In the genomic region with DNA sequence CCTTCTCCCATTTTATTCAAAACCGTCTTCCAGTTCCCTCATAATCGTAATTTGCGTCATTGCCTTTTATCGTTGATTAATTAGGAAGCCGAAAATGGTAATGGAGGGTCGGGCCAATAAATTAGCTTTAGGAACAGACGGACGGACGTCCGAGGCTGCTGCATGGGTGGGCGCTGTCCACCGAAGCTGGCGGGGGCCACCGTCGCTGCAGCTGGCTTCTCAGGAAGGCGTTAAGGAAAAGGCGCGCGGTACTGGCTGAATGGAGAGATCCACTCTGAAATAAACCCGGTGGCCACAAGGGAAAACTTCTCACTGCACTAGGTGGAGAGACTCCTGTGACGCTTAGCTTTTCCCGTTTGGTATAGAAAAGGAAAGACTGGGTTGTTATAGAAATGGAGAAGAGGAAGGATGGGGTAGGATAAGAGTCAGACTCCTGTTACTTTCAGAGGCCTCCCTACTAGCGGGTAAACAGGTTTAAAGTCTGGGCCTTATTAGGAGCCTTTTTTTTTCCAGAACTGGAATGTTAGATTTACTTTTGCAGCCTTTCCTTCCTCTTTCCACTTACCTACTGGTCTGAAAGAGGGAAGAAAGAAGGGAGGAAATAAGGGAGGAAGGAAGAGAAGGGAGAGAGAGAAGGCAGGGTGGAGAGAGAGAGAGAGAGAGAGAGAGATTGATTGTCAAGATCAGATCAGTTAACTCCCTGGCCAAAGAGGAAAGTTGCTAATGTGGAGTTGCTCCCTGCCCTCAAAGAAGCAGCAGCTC, we compare ENCODE assay signal across 9 cellular contexts. TPM values are rescaled to one million over a fixed set of nuclear protein-coding genes. Genes with fewer than 3 reads are reported as not detected.
A peak's percentile ranks its signal among the peaks of the same experiment; 100 is the strongest.
DNase-seq lines count a peak whose midpoint lies in the region; ATAC-seq, FAIRE-seq and TF ChIP-seq lines count a peak whose summit lies in the region.
"Had no signal": no experiment of that assay in that cellular context is flagged by ENCODE, and none has a peak within 500 bp of the region (broad histone marks: within the 10 kb centered on the region; RNA-seq: fewer than 3 reads in every experiment).

No MANE protein-coding gene starts in this region.

- H3K4me1 ChIP-seq in adipocyte (ENCODE audit: control insufficient read depth, insufficient read depth, low read length): peaks cover 17% of the 10 kb centered on the region
- H3K4me1 ChIP-seq in keratinocyte (ENCODE audit: control insufficient read depth, extremely low read depth, insufficient read depth, low read length): peaks cover 33% of the 10 kb centered on the region

- H3K9me3 ChIP-seq in adipocyte (ENCODE audit: control insufficient read depth, low read length): no peaks in the 10 kb centered on the region
- H3K9me3 ChIP-seq in keratinocyte (ENCODE audit: control insufficient read depth, low read depth, low read length): no peaks in the 10 kb centered on the region

- dilution Hi-C loops in keratinocyte (cut with MboI; ENCODE audit: extremely low pct_ligation_motif_present, low sequenced_read_pairs): no loop called here

- H3K27me3 Mint-ChIP-seq in activated CD4-positive, alpha-beta T cell treated with anti-CD3 and anti-CD28 coated beads, Interleukin-2, amount 10 ng/mL, durations not matched to agents 7 days and 5 days: peaks cover 25% of the 10 kb centered on the region
- peaks cover 45% of the 10 kb centered on the region for H3K27me3 Mint-ChIP-seq in stimulated activated naive CD8-positive, alpha-beta T cell treated with anti-CD3 and anti-CD28 coated beads, Interleukin-15, amount 100 ng/mL, for 72 hours

- CTCF ChIA-PET in activated CD4-positive, alpha-beta T cell treated with anti-CD3 and anti-CD28 coated beads, Interleukin-2, amount 10 ng/mL, durations not matched to agents 7 days and 5 days (lab: Charles Lee): interaction anchor here (1.0 to 8.9 kb wide), 6 partner anchors 13 to 114 kb away, joined by 3 to 91 read pairs (median 18); no protein-coding TSS in a partner anchor

- peak overlapping the region; percentile 91 for H3K4me3 Mint-ChIP-seq in activated CD4-positive, alpha-beta T cell treated with anti-CD3 and anti-CD28 coated beads, Interleukin-2, amount 10 ng/mL, durations not matched to agents 7 days and 5 days
- peak overlapping the region; percentile 89 to 94 for H3K4me3 Mint-ChIP-seq in stimulated activated naive CD8-positive, alpha-beta T cell treated with anti-CD3 and anti-CD28 coated beads, Interleukin-15, amount 100 ng/mL, for 72 hours

- no peaks in the 10 kb centered on the region for H3K9me1 ChIP-seq in keratinocyte (ENCODE audit: control insufficient read depth, extremely low read depth, insufficient read depth, low read length)

- peak overlapping the region; percentile 79 for H3K4me2 ChIP-seq in keratinocyte (ENCODE audit: control insufficient read depth, extremely low read depth, insufficient read depth, low read depth, low read length)

- peaks cover 11% of the 10 kb centered on the region for H3K79me2 ChIP-seq in keratinocyte (ENCODE audit: control insufficient read depth, insufficient read depth, low read length)

- no peak for ATAC-seq in stimulated activated naive CD8-positive, alpha-beta T cell treated with anti-CD3 and anti-CD28 coated beads, Interleukin-15, amount 100 ng/mL, for 72 hours
- ATAC-seq in GM21825 (IDR thresholded peaks at IDR 0.05; ENCODE audit: unreplicated experiment): no peak

- no peak overlapping the region for H3K27ac ChIP-seq in keratinocyte (ENCODE audit: control insufficient read depth, insufficient read depth, low read length)

- H3K36me3 ChIP-seq in adipocyte (ENCODE audit: control insufficient read depth, insufficient read depth, low read length, severe bottlenecking) (no peaks in the 10 kb centered on the region), keratinocyte (ENCODE audit: control insufficient read depth in 2 of 2, extremely low read depth in 1 of 2, insufficient read depth in 2 of 2, low read length in 2 of 2) (peaks cover 0 to 4% of the 10 kb centered on the region in 2 experiments)

- no peak overlapping the region for H3K9ac ChIP-seq in adipocyte (ENCODE audit: low read length)
- no peak overlapping the region for H3K9ac ChIP-seq in keratinocyte (ENCODE audit: control insufficient read depth, extremely low read depth, insufficient read depth, low read length)

- H3K36me3 Mint-ChIP-seq in activated CD4-positive, alpha-beta T cell treated with anti-CD3 and anti-CD28 coated beads, Interleukin-2, amount 10 ng/mL, durations not matched to agents 7 days and 5 days (ENCODE audit: low read depth): peaks cover 8% of the 10 kb centered on the region

- H3K4me3 ChIP-seq in adipocyte (ENCODE audit: low read length) (peak overlapping the region; percentile 95), keratinocyte (ENCODE audit: control insufficient read depth in 2 of 3, extremely low read depth in 1 of 3, insufficient read depth in 2 of 3, low read depth in 1 of 3, low read length in 3 of 3) (peak overlapping the region in 2 of 3 experiments; percentile 92 to 100)

- TF ChIP-seq CTCF in keratinocyte (optimal IDR thresholded peaks at IDR 0.05 in 1 of 3, IDR thresholded peaks at IDR 0.05 in 1 of 3, conservative IDR thresholded peaks at IDR 0.05 in 1 of 3; ENCODE audit: extremely low read depth in 1 of 3, insufficient read depth in 2 of 3, low read length in 3 of 3): no peak

- peaks cover 47% of the 10 kb centered on the region for H3K4me1 Mint-ChIP-seq in activated CD4-positive, alpha-beta T cell treated with anti-CD3 and anti-CD28 coated beads, Interleukin-2, amount 10 ng/mL, durations not matched to agents 7 days and 5 days
- peaks cover 35% of the 10 kb centered on the region for H3K4me1 Mint-ChIP-seq in stimulated activated naive CD8-positive, alpha-beta T cell treated with anti-CD3 and anti-CD28 coated beads, Interleukin-15, amount 100 ng/mL, for 72 hours

- H3K27me3 ChIP-seq in adipocyte (replicated peaks; ENCODE audit: control insufficient read depth, insufficient read depth, low read length) (no peaks in the 10 kb centered on the region), keratinocyte (ENCODE audit: control insufficient read depth, extremely low read depth, insufficient read depth, low read length) (peaks cover 7% of the 10 kb centered on the region)

- no peaks in the 10 kb centered on the region for H3K9me3 Mint-ChIP-seq in activated CD4-positive, alpha-beta T cell treated with anti-CD3 and anti-CD28 coated beads, Interleukin-2, amount 10 ng/mL, durations not matched to agents 7 days and 5 days
- no peaks in the 10 kb centered on the region for H3K9me3 Mint-ChIP-seq in stimulated activated naive CD8-positive, alpha-beta T cell treated with anti-CD3 and anti-CD28 coated beads, Interleukin-15, amount 100 ng/mL, for 72 hours

- H3K27ac Mint-ChIP-seq in activated CD4-positive, alpha-beta T cell treated with anti-CD3 and anti-CD28 coated beads, Interleukin-2, amount 10 ng/mL, durations not matched to agents 7 days and 5 days: peak overlapping the region; percentile 97
- H3K27ac Mint-ChIP-seq in stimulated activated naive CD8-positive, alpha-beta T cell treated with anti-CD3 and anti-CD28 coated beads, Interleukin-15, amount 100 ng/mL, for 72 hours: no peak overlapping the region

- no peak for DNase-seq in activated CD4-positive, alpha-beta T cell treated with anti-CD3 and anti-CD28 coated beads, Interleukin-2, amount 10 ng/mL, durations not matched to agents 7 days and 5 days
- no peak for DNase-seq in activated CD4-positive, alpha-beta T cell treated with anti-CD3 and anti-CD28 coated beads for 1 hour
- DNase-seq in adipocyte (ENCODE audit: low read depth) (no peak), keratinocyte (ENCODE audit: low read depth, low spot score) (no peak), NCI-H2029 treated with DMSO at 0.1 percent for 48 hours (lab: John Stamatoyannopoulos, UW) (no peak), LoVo (ENCODE audit: low spot score) (no peak)
- DNase-seq in stimulated activated naive CD8-positive, alpha-beta T cell treated with anti-CD3 and anti-CD28 coated beads, Interleukin-15, amount 100 ng/mL, for 72 hours: no peak
- DNase-seq: ACHN had no signal

- FAIRE-seq in keratinocyte (lab: Jason Lieb, UNC): no peak

- no peaks in the 10 kb centered on the region for H4K20me1 ChIP-seq in keratinocyte (ENCODE audit: control insufficient read depth, extremely low read depth, insufficient read depth, low read length)

- H2AFZ ChIP-seq in keratinocyte (ENCODE audit: control insufficient read depth, low read length): no peak overlapping the region

- POLR2A ChIA-PET in activated CD4-positive, alpha-beta T cell treated with anti-CD3 and anti-CD28 coated beads, Interleukin-2, amount 10 ng/mL, durations not matched to agents 7 days and 5 days (lab: Charles Lee): no interaction called here

RNA-seq across cellular contexts. Expression of gene PRDM8, which starts 11.3 kb away (rescaled TPM):
- 1 to 10 TPM; 4.8 to 5.2 TPM for total RNA-seq in activated CD4-positive, alpha-beta T cell treated with anti-CD3 and anti-CD28 coated beads, Interleukin-2, amount 10 ng/mL, durations not matched to agents 7 days and 5 days
- 3.1 to 4.3 TPM (median 3.5 TPM) in 3 replicates for polyA plus RNA-seq in keratinocyte
- polyA plus RNA-seq in keratinocyte (2011; ENCODE audit: low read depth): not detected
- 1.9 and 2.0 TPM in 2 replicates for polyA plus RNA-seq in keratinocyte (2011; cell fraction: cytosol; rRNA removed)
- 13.4 and 15.5 TPM in 2 replicates for polyA plus RNA-seq in keratinocyte (2011; cell fraction: nucleus; rRNA removed)
- 0.37 and 5.1 TPM in 2 replicates for polyA plus RNA-seq in keratinocyte (2012; ENCODE audit: low replicate concordance)
- polyA minus RNA-seq in keratinocyte: 0.49 to 3.8 TPM (median 1.6 TPM) in 3 replicates
- polyA minus RNA-seq in keratinocyte (2011; cell fraction: cytosol; rRNA and poly(A)+ RNA removed): 2.7 TPM
- polyA minus RNA-seq in keratinocyte (2011; cell fraction: nucleus; rRNA and poly(A)+ RNA removed): 2.2 and 3.8 TPM in 2 replicates
